Comparison of ENCODE assay signal across 1 cellular context in the genomic region with DNA sequence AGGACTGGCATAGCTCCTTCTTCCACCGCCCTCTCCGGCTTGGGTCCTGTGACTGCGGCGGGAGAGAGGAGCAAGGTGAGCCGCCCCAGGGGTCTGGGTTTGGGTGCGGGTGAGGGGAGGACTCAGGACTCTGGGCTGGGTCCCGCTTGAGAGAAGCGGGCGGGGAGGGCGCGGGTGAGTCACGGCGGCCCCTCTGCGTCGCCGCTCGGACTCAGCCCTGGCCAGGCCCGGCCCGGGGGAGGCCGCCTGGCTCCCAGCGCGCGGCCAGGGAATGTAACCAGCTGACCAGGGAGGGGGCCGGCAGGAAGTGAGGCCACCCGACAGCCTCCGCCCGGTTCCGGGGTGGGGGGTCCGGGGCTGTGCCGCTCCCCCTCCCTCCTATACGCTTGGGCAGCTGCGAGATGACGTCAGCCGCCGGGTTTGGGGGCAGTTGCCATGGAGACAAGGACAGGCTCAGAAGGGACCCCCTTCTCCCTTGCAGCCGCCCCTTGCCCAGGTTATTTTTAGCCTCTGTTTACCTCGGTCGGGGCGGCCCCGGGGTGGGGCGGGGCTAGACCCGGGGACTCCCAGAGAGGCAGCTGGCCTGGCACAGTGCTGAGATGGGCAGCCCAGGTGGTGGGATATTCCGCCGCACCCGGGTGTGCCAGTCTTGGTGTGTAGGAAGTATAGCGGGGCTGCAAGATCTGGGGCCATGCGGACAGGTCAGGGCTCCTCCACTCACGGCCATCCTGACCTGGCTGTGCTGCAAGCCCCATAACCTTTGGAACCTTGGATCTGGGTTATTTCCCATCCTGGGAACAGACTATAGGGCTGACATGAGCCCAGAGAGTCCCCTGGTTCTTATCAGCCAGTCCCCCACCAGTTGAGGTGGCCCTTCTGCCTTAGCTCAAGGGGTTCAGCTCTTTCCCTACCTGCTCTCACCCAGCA.
TF ChIP-seq lines count a peak whose summit lies in the region.

No MANE protein-coding gene starts in this region.

TF ChIP-seq in liver, 16 proteins besides CTCF, POLR2A, EP300 and RAD21 (continued from another document):
- TF ChIP-seq, protein P1, sequence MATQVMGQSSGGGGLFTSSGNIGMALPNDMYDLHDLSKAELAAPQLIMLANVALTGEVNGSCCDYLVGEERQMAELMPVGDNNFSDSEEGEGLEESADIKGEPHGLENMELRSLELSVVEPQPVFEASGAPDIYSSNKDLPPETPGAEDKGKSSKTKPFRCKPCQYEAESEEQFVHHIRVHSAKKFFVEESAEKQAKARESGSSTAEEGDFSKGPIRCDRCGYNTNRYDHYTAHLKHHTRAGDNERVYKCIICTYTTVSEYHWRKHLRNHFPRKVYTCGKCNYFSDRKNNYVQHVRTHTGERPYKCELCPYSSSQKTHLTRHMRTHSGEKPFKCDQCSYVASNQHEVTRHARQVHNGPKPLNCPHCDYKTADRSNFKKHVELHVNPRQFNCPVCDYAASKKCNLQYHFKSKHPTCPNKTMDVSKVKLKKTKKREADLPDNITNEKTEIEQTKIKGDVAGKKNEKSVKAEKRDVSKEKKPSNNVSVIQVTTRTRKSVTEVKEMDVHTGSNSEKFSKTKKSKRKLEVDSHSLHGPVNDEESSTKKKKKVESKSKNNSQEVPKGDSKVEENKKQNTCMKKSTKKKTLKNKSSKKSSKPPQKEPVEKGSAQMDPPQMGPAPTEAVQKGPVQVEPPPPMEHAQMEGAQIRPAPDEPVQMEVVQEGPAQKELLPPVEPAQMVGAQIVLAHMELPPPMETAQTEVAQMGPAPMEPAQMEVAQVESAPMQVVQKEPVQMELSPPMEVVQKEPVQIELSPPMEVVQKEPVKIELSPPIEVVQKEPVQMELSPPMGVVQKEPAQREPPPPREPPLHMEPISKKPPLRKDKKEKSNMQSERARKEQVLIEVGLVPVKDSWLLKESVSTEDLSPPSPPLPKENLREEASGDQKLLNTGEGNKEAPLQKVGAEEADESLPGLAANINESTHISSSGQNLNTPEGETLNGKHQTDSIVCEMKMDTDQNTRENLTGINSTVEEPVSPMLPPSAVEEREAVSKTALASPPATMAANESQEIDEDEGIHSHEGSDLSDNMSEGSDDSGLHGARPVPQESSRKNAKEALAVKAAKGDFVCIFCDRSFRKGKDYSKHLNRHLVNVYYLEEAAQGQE (IDR thresholded peaks at IDR 0.05), result no peak
